10 cellular contexts compared by ENCODE assay signal in the genomic region with DNA sequence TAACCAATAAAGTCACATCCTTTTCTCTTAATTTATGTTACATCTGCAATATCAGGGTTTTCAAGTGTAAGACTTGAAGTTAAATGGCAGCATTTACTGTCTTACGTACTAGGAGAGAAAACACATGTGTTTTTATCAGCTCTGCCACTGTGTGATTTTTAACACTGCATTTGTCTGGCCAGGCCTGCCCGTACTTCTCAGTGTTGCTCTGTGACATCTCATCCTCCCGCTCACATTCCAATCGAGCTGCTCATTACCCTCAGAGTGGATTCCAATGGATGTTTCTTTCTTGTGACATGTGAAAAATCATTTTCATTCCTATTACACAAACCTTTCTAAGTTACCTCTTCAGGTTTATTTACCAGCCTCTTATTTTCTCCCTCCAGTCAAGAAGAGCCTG.
DNase-seq lines count a peak whose midpoint lies in the region; ATAC-seq and TF ChIP-seq lines count a peak whose summit lies in the region.
"Had no signal": no experiment of that assay in that cellular context is flagged by ENCODE, and none has a peak within 500 bp of the region (broad histone marks: within the 10 kb centered on the region; RNA-seq: fewer than 3 reads in every experiment).

No MANE protein-coding gene starts in this region.

- H3K36me3 Mint-ChIP-seq in CD14-positive monocyte: no peaks in the 10 kb centered on the region
- no peaks in the 10 kb centered on the region for H3K36me3 Mint-ChIP-seq in activated CD8-positive, alpha-beta T cell treated with anti-CD3 and anti-CD28 coated beads, Interleukin-2, amount 10 ng/mL, durations not matched to agents 7 days and 5 days (ENCODE audit: low read depth)

- intact Hi-C loops in CD14-positive monocyte (cut with micrococcal nuclease): no loop called here

- no peaks in the 10 kb centered on the region for H3K4me1 ChIP-seq in OCI-LY3 (ENCODE audit: low read length)
- H3K4me1 ChIP-seq in mesodermal cell (ENCODE audit: control insufficient read depth, insufficient read depth, low read length, poor library complexity, severe bottlenecking): peaks cover 22% of the 10 kb centered on the region

- no peak overlapping the region for H3K4me3 ChIP-seq in OCI-LY3 (ENCODE audit: low read length)
- H3K4me3 ChIP-seq in mesodermal cell (ENCODE audit: extremely low read depth, insufficient read depth, low read length, poor library complexity, severe bottlenecking): no peak overlapping the region

- no peak overlapping the region for H3K4me3 Mint-ChIP-seq in CD14-positive monocyte
- no peak overlapping the region for H3K4me3 Mint-ChIP-seq in activated CD8-positive, alpha-beta T cell treated with anti-CD3 and anti-CD28 coated beads, Interleukin-2, amount 10 ng/mL, durations not matched to agents 7 days and 5 days

- H4K20me1 ChIP-seq in OCI-LY3 (ENCODE audit: insufficient read depth, low read length): no peaks in the 10 kb centered on the region

- no peak overlapping the region for H3K4me2 ChIP-seq in OCI-LY3 (ENCODE audit: low read length)

- no peak for ATAC-seq in HG02840 (IDR thresholded peaks at IDR 0.05; ENCODE audit: low FRiP score, unreplicated experiment)
- ATAC-seq in activated CD8-positive, alpha-beta T cell treated with anti-CD3 and anti-CD28 coated beads, Interleukin-2, amount 10 ng/mL, durations not matched to agents 7 days and 5 days: no peak
- no peak for ATAC-seq in HG02623 (IDR thresholded peaks at IDR 0.05; ENCODE audit: unreplicated experiment)

- no peak overlapping the region for H3K27ac ChIP-seq in OCI-LY3 (ENCODE audit: low read length)
- H3K27ac ChIP-seq in epithelial cell of prostate: peak overlapping the region; percentile 75
- peak overlapping the region; percentile 96 for H3K27ac ChIP-seq in mesodermal cell (ENCODE audit: low read depth, low read length, severe bottlenecking)

- CTCF ChIA-PET in activated CD8-positive, alpha-beta T cell treated with anti-CD3 and anti-CD28 coated beads, Interleukin-2, amount 10 ng/mL, durations not matched to agents 7 days and 5 days (lab: Charles Lee): no interaction called here

- no peaks in the 10 kb centered on the region for H3K27me3 Mint-ChIP-seq in CD14-positive monocyte (ENCODE audit: low read depth in 3 of 3)
- no peaks in the 10 kb centered on the region for H3K27me3 Mint-ChIP-seq in activated CD8-positive, alpha-beta T cell treated with anti-CD3 and anti-CD28 coated beads, Interleukin-2, amount 10 ng/mL, durations not matched to agents 7 days and 5 days (ENCODE audit: low read depth)

- H3K9me3 ChIP-seq in OCI-LY3 (ENCODE audit: insufficient read depth, low read length) (no peaks in the 10 kb centered on the region), mesodermal cell (ENCODE audit: control insufficient read depth, low read length) (no peaks in the 10 kb centered on the region)

- DNase-seq in AG09319 (ENCODE audit: extremely low read depth, low read depth): peak; percentile 8
- no peak for DNase-seq in epithelial cell of prostate (ENCODE audit: low read depth, low spot score)
- DNase-seq in CD14-positive monocyte (ENCODE audit: low spot score): no peak
- DNase-seq in activated CD8-positive, alpha-beta T cell treated with anti-CD3 and anti-CD28 coated beads, Interleukin-2, amount 10 ng/mL, durations not matched to agents 7 days and 5 days: no peak
- DNase-seq: activated T-cell treated with anti-CD3 and anti-CD28 coated beads, Interleukin-2, amount 50 U/mL, for 48 hours; SHP77 had no signal

- no peaks in the 10 kb centered on the region for H3K27me3 ChIP-seq in OCI-LY3 (ENCODE audit: low read depth, low read length)

- POLR2A ChIA-PET in activated CD8-positive, alpha-beta T cell treated with anti-CD3 and anti-CD28 coated beads, Interleukin-2, amount 10 ng/mL, durations not matched to agents 7 days and 5 days (lab: Charles Lee): no interaction called here

- no peak for TF ChIP-seq CTCF in AG09319 (IDR thresholded peaks at IDR 0.05; ENCODE audit: low read depth, low read length)
- no peak for TF ChIP-seq CTCF in OCI-LY3 (IDR thresholded peaks at IDR 0.05; ENCODE audit: low read depth, low read length)
- no peak for TF ChIP-seq CTCF in CD14-positive monocyte (IDR thresholded peaks at IDR 0.05)

- WGBS in mesodermal cell (ENCODE audit: insufficient coverage in 2 of 2), 2 experiments: 0 to 5% methylated on average over 2 to 3 of the region's 4 CpGs

- H3K9ac ChIP-seq in OCI-LY3 (ENCODE audit: low read length): no peak overlapping the region

- H3K27ac Mint-ChIP-seq in CD14-positive monocyte: no peak overlapping the region
- no peak overlapping the region for H3K27ac Mint-ChIP-seq in activated CD8-positive, alpha-beta T cell treated with anti-CD3 and anti-CD28 coated beads, Interleukin-2, amount 10 ng/mL, durations not matched to agents 7 days and 5 days

- no peaks in the 10 kb centered on the region for H3K79me2 ChIP-seq in OCI-LY3 (ENCODE audit: low read length)

- no peaks in the 10 kb centered on the region for H3K36me3 ChIP-seq in OCI-LY3 (replicated peaks; ENCODE audit: low read depth, low read length)
- H3K36me3 ChIP-seq in mesodermal cell (ENCODE audit: control insufficient read depth, insufficient read depth, low read length): no peaks in the 10 kb centered on the region

- H2AFZ ChIP-seq in OCI-LY3 (ENCODE audit: low read depth, low read length): peak overlapping the region; percentile 31; the same call in 1 of the 2 replicates

- no peaks in the 10 kb centered on the region for H3K4me1 Mint-ChIP-seq in CD14-positive monocyte
- H3K4me1 Mint-ChIP-seq in activated CD8-positive, alpha-beta T cell treated with anti-CD3 and anti-CD28 coated beads, Interleukin-2, amount 10 ng/mL, durations not matched to agents 7 days and 5 days (ENCODE audit: low read depth): no peaks in the 10 kb centered on the region

- peaks cover 0 to 4% (median 1%) of the 10 kb centered on the region in 7 donors for H3K9me3 Mint-ChIP-seq in CD14-positive monocyte
- H3K9me3 Mint-ChIP-seq in activated CD8-positive, alpha-beta T cell treated with anti-CD3 and anti-CD28 coated beads, Interleukin-2, amount 10 ng/mL, durations not matched to agents 7 days and 5 days (ENCODE audit: insufficient read depth): no peaks in the 10 kb centered on the region
